ENCODE assay signal across 1 cellular context in the genomic region with DNA sequence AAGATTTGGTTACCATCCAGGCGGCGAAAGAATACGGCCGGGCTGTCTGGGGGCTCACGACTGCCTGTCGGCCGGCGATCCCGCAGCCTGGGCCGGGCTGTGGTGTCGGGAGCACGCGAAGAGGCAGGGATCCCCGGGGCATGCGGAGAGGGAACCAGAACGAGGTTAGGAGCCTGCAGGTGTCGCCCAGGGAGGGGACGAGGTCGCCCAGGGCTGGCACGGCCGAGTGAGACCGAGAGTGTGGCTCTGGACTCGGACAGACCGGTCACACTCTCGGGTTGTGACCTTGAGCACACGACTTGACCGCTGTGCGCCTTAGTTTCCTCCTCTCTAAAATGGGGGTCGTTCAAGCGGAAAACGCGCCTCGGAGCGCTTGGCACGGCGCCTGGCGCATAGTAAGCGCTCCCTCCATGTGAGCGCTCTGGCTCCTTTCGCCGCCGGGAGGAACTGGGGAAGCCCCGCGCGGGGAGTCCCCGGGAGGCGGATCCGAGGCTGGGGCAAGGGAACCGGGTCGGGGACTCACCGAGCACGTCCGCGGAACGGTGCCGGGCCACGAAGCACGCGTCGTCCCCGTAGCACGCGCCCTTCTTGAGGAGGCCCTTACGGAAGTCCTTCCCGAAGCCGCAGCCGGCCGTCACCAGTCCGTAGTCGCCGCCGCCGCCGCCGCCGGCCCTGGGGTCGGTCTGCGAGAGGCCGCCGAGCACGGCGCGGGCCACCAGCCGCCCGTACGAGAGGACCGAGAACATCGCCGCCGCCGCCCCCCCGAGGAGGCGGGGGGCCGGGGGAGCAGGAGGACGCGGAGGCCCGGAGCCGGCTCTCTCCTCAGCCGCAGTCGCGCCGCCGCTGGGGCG.
TF ChIP-seq lines count a peak whose summit lies in the region.

No MANE protein-coding gene starts in this region.

TF ChIP-seq in GM12878, 131 proteins besides CTCF, POLR2A, EP300 and RAD21 (continued from another document):
- TF ChIP-seq CUX1 (IDR thresholded peaks at IDR 0.05; ENCODE audit: insufficient replicate concordance, low read depth, low read length) = no peak
- no peak for TF ChIP-seq MTA2 (IDR thresholded peaks at IDR 0.05; ENCODE audit: low read depth)
- TF ChIP-seq CEBPB (IDR thresholded peaks at IDR 0.05; ENCODE audit: borderline replicate concordance in 1 of 2, low read depth in 2 of 2, low read length in 2 of 2) = no peak
- TF ChIP-seq CHD4 (IDR thresholded peaks at IDR 0.05) = no peak
- TF ChIP-seq TCF3 (IDR thresholded peaks at IDR 0.05; ENCODE audit: borderline replicate concordance, insufficient read depth, low read depth, low read length) = no peak
- TF ChIP-seq E4F1 (IDR thresholded peaks at IDR 0.05; ENCODE audit: borderline replicate concordance, partially characterized antibody) = no peak
- no peak for TF ChIP-seq CBX3 (IDR thresholded peaks at IDR 0.05; ENCODE audit: borderline replicate concordance, low read depth)
- no peak for TF ChIP-seq BCL11A (IDR thresholded peaks at IDR 0.05; ENCODE audit: low read depth, low read length)
- TF ChIP-seq FOXM1 (IDR thresholded peaks at IDR 0.05; ENCODE audit: low read depth, low read length) = no peak
- TF ChIP-seq SIX5 (IDR thresholded peaks at IDR 0.05; ENCODE audit: low read depth, low read length, severe bottlenecking) = no peak
- TF ChIP-seq HSF1 (IDR thresholded peaks at IDR 0.05; ENCODE audit: low read depth, low read length) = no peak
- TF ChIP-seq, protein P1, sequence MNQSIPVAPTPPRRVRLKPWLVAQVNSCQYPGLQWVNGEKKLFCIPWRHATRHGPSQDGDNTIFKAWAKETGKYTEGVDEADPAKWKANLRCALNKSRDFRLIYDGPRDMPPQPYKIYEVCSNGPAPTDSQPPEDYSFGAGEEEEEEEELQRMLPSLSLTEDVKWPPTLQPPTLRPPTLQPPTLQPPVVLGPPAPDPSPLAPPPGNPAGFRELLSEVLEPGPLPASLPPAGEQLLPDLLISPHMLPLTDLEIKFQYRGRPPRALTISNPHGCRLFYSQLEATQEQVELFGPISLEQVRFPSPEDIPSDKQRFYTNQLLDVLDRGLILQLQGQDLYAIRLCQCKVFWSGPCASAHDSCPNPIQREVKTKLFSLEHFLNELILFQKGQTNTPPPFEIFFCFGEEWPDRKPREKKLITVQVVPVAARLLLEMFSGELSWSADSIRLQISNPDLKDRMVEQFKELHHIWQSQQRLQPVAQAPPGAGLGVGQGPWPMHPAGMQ (IDR thresholded peaks at IDR 0.05; ENCODE audit: borderline replicate concordance) = no peak
- TF ChIP-seq IKZF2 (IDR thresholded peaks at IDR 0.05) = peak in 1 of 2 experiments; percentile 58; a peak in 2 of 4 replicates
- TF ChIP-seq EGR1 (IDR thresholded peaks at IDR 0.05; ENCODE audit: borderline replicate concordance in 1 of 2, low read depth in 2 of 2, low read length in 2 of 2) = no peak
- TF ChIP-seq KAT2A (conservative IDR thresholded peaks at IDR 0.05; ENCODE audit: control insufficient read depth, low read depth, low read length) = no peak
- TF ChIP-seq RUNX3 (IDR thresholded peaks at IDR 0.05; ENCODE audit: low read length) = peak; percentile 18; the same call in 1 of the 2 replicates
- TF ChIP-seq ZNF592 (IDR thresholded peaks at IDR 0.05) = no peak
- no peak for TF ChIP-seq E2F4 (IDR thresholded peaks at IDR 0.05; ENCODE audit: low read depth, low read length)
